14 cellular contexts compared by ENCODE assay signal in genomic region chr1:109500886-109501285, GRCh38. TPM values are rescaled to one million over a fixed set of nuclear protein-coding genes. Genes with fewer than 3 reads are reported as not detected.
DNase-seq lines count a peak whose midpoint lies in the region; ATAC-seq and TF ChIP-seq lines count a peak whose summit lies in the region.
"Had no signal": no experiment of that assay in that cellular context is flagged by ENCODE, and none has a peak within 500 bp of the region (broad histone marks: within the 10 kb centered on the region; RNA-seq: fewer than 3 reads in every experiment).

No MANE protein-coding gene starts in this region.

- no peak for DNase-seq in activated naive CD8-positive, alpha-beta T cell treated with anti-CD3 and anti-CD28 coated beads, Interleukin-2, amount 50 U/mL, for 24 hours
- DNase-seq in vagina (ENCODE audit: extremely low spot score in 2 of 2) (no peak), LoVo (ENCODE audit: low spot score) (no peak), SKM-1 (lab: John Stamatoyannopoulos, UW; ENCODE audit: unreplicated experiment) (no peak)
- DNase-seq: activated effector memory CD4-positive, alpha-beta T cell treated with Interleukin-2 at 50 U/mL for 16 hours; left ventricle myocardium superior; NCI-H187; PC-9; right lobe of liver had no signal

- TF ChIP-seq POLR2A in vagina (IDR thresholded peaks at IDR 0.05), result no peak

- H3K27me3 Mint-ChIP-seq in activated naive CD8-positive, alpha-beta T cell, result no peaks in the 10 kb centered on the region
- H3K27me3 Mint-ChIP-seq in activated naive CD8-positive, alpha-beta T cell treated with anti-CD3 and anti-CD28 coated beads, Interleukin-2, amount 50 U/mL, for 24 hours, result no peaks in the 10 kb centered on the region
- H3K27me3 Mint-ChIP-seq in brain, result no peaks in the 10 kb centered on the region

- H3K36me3 Mint-ChIP-seq in activated naive CD8-positive, alpha-beta T cell, result no peaks in the 10 kb centered on the region
- H3K36me3 Mint-ChIP-seq in activated naive CD8-positive, alpha-beta T cell treated with anti-CD3 and anti-CD28 coated beads, Interleukin-2, amount 50 U/mL, for 24 hours (ENCODE audit: low read depth), result peaks cover 7% of the 10 kb centered on the region
- peaks cover 24% of the 10 kb centered on the region for H3K36me3 Mint-ChIP-seq in brain

- H3K27ac ChIP-seq in mesodermal cell (ENCODE audit: low read depth, low read length, severe bottlenecking) (peak overlapping the region; percentile 41), vagina (peak overlapping the region; percentile 48)
- H3K27ac ChIP-seq: PC-9, right lobe of liver had no signal

- peaks cover 96% of the 10 kb centered on the region for H3K4me1 Mint-ChIP-seq in activated naive CD8-positive, alpha-beta T cell (ENCODE audit: low read depth)
- H3K4me1 Mint-ChIP-seq in activated naive CD8-positive, alpha-beta T cell treated with anti-CD3 and anti-CD28 coated beads, Interleukin-2, amount 50 U/mL, for 24 hours, result peaks cover 90% of the 10 kb centered on the region
- peaks cover 81% of the 10 kb centered on the region for H3K4me1 Mint-ChIP-seq in brain

- no peak for TF ChIP-seq CTCF in brain (conservative IDR thresholded peaks at IDR 0.05)
- no peak for TF ChIP-seq CTCF in vagina (IDR thresholded peaks at IDR 0.05)

- H3K4me3 Mint-ChIP-seq in activated naive CD8-positive, alpha-beta T cell, result peak overlapping the region; percentile 54
- H3K4me3 Mint-ChIP-seq in activated naive CD8-positive, alpha-beta T cell treated with anti-CD3 and anti-CD28 coated beads, Interleukin-2, amount 50 U/mL, for 24 hours, result no peak overlapping the region
- H3K4me3 Mint-ChIP-seq in brain, result peak overlapping the region; percentile 49 to 73 (median 57)

- H3K4me1 ChIP-seq in mesodermal cell (ENCODE audit: control insufficient read depth, insufficient read depth, low read length, poor library complexity, severe bottlenecking), result peaks cover 43% of the 10 kb centered on the region
- peaks cover 72% of the 10 kb centered on the region for H3K4me1 ChIP-seq in vagina
- H3K4me1 ChIP-seq: right lobe of liver had no signal

- H3K27ac Mint-ChIP-seq in activated naive CD8-positive, alpha-beta T cell, result peak overlapping the region; percentile 86
- H3K27ac Mint-ChIP-seq in activated naive CD8-positive, alpha-beta T cell treated with anti-CD3 and anti-CD28 coated beads, Interleukin-2, amount 50 U/mL, for 24 hours, result no peak overlapping the region
- H3K27ac Mint-ChIP-seq in brain, result peak overlapping the region; percentile 78 to 95 (median 88)

- intact Hi-C loops in vagina (cut with DNase I), result no loop called here

- H3K9me3 ChIP-seq in mesodermal cell (ENCODE audit: control insufficient read depth, low read length), result no peaks in the 10 kb centered on the region
- H3K9me3 ChIP-seq in vagina, result no peaks in the 10 kb centered on the region
- H3K9me3 ChIP-seq: right lobe of liver had no signal

- H3K4me3 ChIP-seq in mesodermal cell (ENCODE audit: extremely low read depth, insufficient read depth, low read length, poor library complexity, severe bottlenecking), result no peak overlapping the region
- no peak overlapping the region for H3K4me3 ChIP-seq in vagina
- H3K4me3 ChIP-seq: PC-9, right lobe of liver had no signal

- H3K9me3 Mint-ChIP-seq in activated naive CD8-positive, alpha-beta T cell (ENCODE audit: low read depth), result no peaks in the 10 kb centered on the region
- H3K9me3 Mint-ChIP-seq in activated naive CD8-positive, alpha-beta T cell treated with anti-CD3 and anti-CD28 coated beads, Interleukin-2, amount 50 U/mL, for 24 hours, result no peaks in the 10 kb centered on the region
- no peaks in the 10 kb centered on the region for H3K9me3 Mint-ChIP-seq in brain

- peaks cover 9% of the 10 kb centered on the region for H3K36me3 ChIP-seq in mesodermal cell (ENCODE audit: control insufficient read depth, insufficient read depth, low read length)
- H3K36me3 ChIP-seq in vagina, result peaks cover 0 to 13% of the 10 kb centered on the region in 2 donors

- ATAC-seq in activated naive CD8-positive, alpha-beta T cell treated with anti-CD3 and anti-CD28 coated beads, Interleukin-2, amount 50 U/mL, for 24 hours, result no peak
- no peak for ATAC-seq in HG02840 (IDR thresholded peaks at IDR 0.05; ENCODE audit: low FRiP score, unreplicated experiment)
- ATAC-seq: left ventricle myocardium superior had no signal

- WGBS in mesodermal cell (ENCODE audit: insufficient coverage in 2 of 2), 2 experiments, result 69 to 78% methylated on average over 2 to 3 of the region's 4 CpGs

- H3K27me3 ChIP-seq in vagina, result no peaks in the 10 kb centered on the region
- H3K27me3 ChIP-seq: right lobe of liver had no signal

RNA-seq across cellular contexts. Expression of gene CYB561D1, which starts 7.0 kb away (rescaled TPM):
- 7.5 TPM for polyA plus RNA-seq in brain (ENCODE audit: insufficient read depth, low read depth, low replicate concordance)
- 3.7 TPM for polyA plus RNA-seq in mesodermal cell (2013, experiment 1 of 2)
- 4.4 TPM for polyA plus RNA-seq in mesodermal cell (2013, experiment 2 of 2)
- total RNA-seq in vagina, result 8.3 TPM

RNA-seq across cellular contexts. Expression of gene AMIGO1, which starts 8.6 kb away (rescaled TPM):
- 19.2 TPM for polyA plus RNA-seq in brain (ENCODE audit: insufficient read depth, low read depth, low replicate concordance)
- polyA plus RNA-seq in mesodermal cell (2013, experiment 1 of 2), result 1.4 TPM
- 1.2 TPM for polyA plus RNA-seq in mesodermal cell (2013, experiment 2 of 2)
- total RNA-seq in vagina, result 6.4 TPM

RNA-seq across cellular contexts. Expression of gene ATXN7L2, which starts 17.2 kb away (rescaled TPM):
- 9.2 TPM for polyA plus RNA-seq in brain (ENCODE audit: insufficient read depth, low read depth, low replicate concordance)
- 7.4 TPM for polyA plus RNA-seq in mesodermal cell (2013, experiment 1 of 2)
- polyA plus RNA-seq in mesodermal cell (2013, experiment 2 of 2), result 4.9 TPM
- 4.9 TPM for total RNA-seq in vagina

RNA-seq across cellular contexts. Expression of gene SYPL2, which starts 34.5 kb away (rescaled TPM):
- polyA plus RNA-seq in brain (ENCODE audit: insufficient read depth, low read depth, low replicate concordance), result 0.22 TPM
- 0.18 TPM for polyA plus RNA-seq in mesodermal cell (2013, experiment 1 of 2)
- 0.20 TPM for polyA plus RNA-seq in mesodermal cell (2013, experiment 2 of 2)
- 1.5 TPM for total RNA-seq in vagina
- total RNA-seq: HT-29 had no signal

RNA-seq across cellular contexts. Expression of gene GPR61, which starts 38.8 kb away (rescaled TPM):
- polyA plus RNA-seq in brain (ENCODE audit: insufficient read depth, low read depth, low replicate concordance), result 1.6 TPM
- 0.11 TPM for polyA plus RNA-seq in mesodermal cell (2013, experiment 1 of 2)
- polyA plus RNA-seq in mesodermal cell (2013, experiment 2 of 2), result not detected
- total RNA-seq in vagina, result not detected
- total RNA-seq: HT-29, PC-9, right lobe of liver had no signal
